In genomic region chr7:112160130-112160770, GRCh38 we compare ENCODE assay signal across 1 cellular context.
TF ChIP-seq lines count a peak whose summit lies in the region.

No MANE protein-coding gene starts in this region.

TF ChIP-seq in H1, 55 proteins besides CTCF, POLR2A, EP300 and RAD21 (continued from another document):
- no peak for TF ChIP-seq HDAC6 (IDR thresholded peaks at IDR 0.05; ENCODE audit: low read depth, low read length)
- TF ChIP-seq PHF8 (conservative IDR thresholded peaks at IDR 0.05; ENCODE audit: low read depth, low read length), result no peak
TF ChIP-seq in H1: peak in this region for 0.
